2 cellular contexts compared by ENCODE assay signal in genomic region chr1:50099654-50100053, GRCh38.
TF ChIP-seq lines count a peak whose summit lies in the region.

No MANE protein-coding gene starts in this region.

TF ChIP-seq in SK-N-SH, 30 proteins besides CTCF, POLR2A, EP300 and RAD21 (continued from another document):
- TF ChIP-seq PBX3 (IDR thresholded peaks at IDR 0.05) (no peak), GABPA (IDR thresholded peaks at IDR 0.05; ENCODE audit: low read depth) (no peak), SMC3 (IDR thresholded peaks at IDR 0.05; ENCODE audit: low read depth, low read length) (no peak), CHD2 (IDR thresholded peaks at IDR 0.05; ENCODE audit: low read length, partially characterized antibody) (no peak), POLR2AphosphoS5 (IDR thresholded peaks at IDR 0.05; ENCODE audit: low read depth, low read length) (no peak), FOSL2 (IDR thresholded peaks at IDR 0.05; ENCODE audit: borderline replicate concordance, low read depth) (no peak), MEF2A (IDR thresholded peaks at IDR 0.05; ENCODE audit: borderline replicate concordance, low read depth) (no peak), RXRA (IDR thresholded peaks at IDR 0.05; ENCODE audit: borderline replicate concordance, low read depth) (no peak)

TF ChIP-seq in SK-N-SH treated with all-trans-retinoic acid at 6 μM for 48 hours, 23 proteins besides CTCF, POLR2A, EP300 and RAD21 (continued from another document):
- TF ChIP-seq CREB5 (CRISPR knock-in tag; IDR thresholded peaks at IDR 0.05; ENCODE audit: low read depth) (no peak), TOX (CRISPR knock-in tag; IDR thresholded peaks at IDR 0.05; ENCODE audit: borderline replicate concordance) (no peak), CSRNP3 (CRISPR knock-in tag; IDR thresholded peaks at IDR 0.05) (no peak), ZC3H10 (CRISPR knock-in tag; IDR thresholded peaks at IDR 0.05) (no peak)
